1 cellular context compared by ENCODE assay signal in the genomic region with DNA sequence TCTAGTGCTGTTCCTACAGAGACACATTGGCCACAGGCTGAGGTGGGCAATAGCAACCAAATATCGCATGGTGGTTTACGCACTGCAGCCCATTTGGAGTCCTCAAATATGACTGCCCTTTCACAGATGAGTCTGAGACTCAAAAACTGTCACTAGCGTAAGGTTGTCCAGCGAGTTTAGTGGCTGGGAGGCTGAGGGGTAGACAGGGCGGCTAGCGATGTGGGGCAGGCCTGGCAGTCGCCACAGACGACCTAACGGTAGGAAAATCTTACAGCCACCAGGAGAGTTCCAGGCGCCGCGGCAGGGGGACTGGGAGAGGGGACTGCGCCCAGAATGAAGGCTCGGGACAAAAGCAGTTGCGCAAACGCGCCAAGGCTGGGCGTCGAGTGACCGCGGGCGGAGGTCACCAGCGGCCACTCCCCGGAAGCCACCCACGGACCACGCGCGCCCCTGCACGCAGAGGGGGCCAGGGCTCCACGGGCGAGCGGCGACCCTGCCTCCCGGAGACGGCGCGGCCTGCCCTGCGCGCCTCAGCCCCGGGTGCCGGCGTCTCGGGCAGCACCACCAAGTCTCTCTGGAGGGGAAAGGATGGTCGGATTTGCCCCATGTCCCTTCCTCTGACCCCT.
TF ChIP-seq lines count a peak whose summit lies in the region.

No MANE protein-coding gene starts in this region.

TF ChIP-seq in HepG2, 621 proteins besides CTCF, POLR2A, EP300 and RAD21 (continues in another document):
- TF ChIP-seq CREB1 (IDR thresholded peaks at IDR 0.05) (no peak), CREB1 (CRISPR knock-in tag; IDR thresholded peaks at IDR 0.05) (no peak), ZNF296 (CRISPR knock-in tag; conservative IDR thresholded peaks at IDR 0.05) (0 out of 2 replicates have a peak, but pooled peaks have one; percentile 40), KMT2B (CRISPR knock-in tag; IDR thresholded peaks at IDR 0.05) (peak; percentile 41; the same call in 1 of the 2 replicates), ZNF816 (CRISPR knock-in tag; IDR thresholded peaks at IDR 0.05; ENCODE audit: borderline replicate concordance) (peak; percentile 91), ZC3H4 (CRISPR knock-in tag; IDR thresholded peaks at IDR 0.05; ENCODE audit: borderline replicate concordance) (peak; percentile 72; the same call in 1 of the 2 replicates), HNRNPLL (IDR thresholded peaks at IDR 0.05; ENCODE audit: low read depth, low read length, poor library complexity, severe bottlenecking) (peak; percentile 89), CEBPG (CRISPR knock-in tag; IDR thresholded peaks at IDR 0.05) (peak; percentile 92), ZNF883 (CRISPR knock-in tag; IDR thresholded peaks at IDR 0.05; ENCODE audit: not compliant biosample characterization) (no peak), ZNF709 (CRISPR knock-in tag; IDR thresholded peaks at IDR 0.05) (no peak), ZBTB7B (CRISPR knock-in tag; IDR thresholded peaks at IDR 0.05) (peak; percentile 80), EEA1 (CRISPR knock-in tag; IDR thresholded peaks at IDR 0.05; ENCODE audit: borderline replicate concordance) (peak; percentile 16; the same call in 1 of the 2 replicates), NFKBIZ (CRISPR knock-in tag; IDR thresholded peaks at IDR 0.05) (no peak), KDM5B (CRISPR knock-in tag; IDR thresholded peaks at IDR 0.05; ENCODE audit: borderline replicate concordance) (peak; percentile 97; the same call in 1 of the 2 replicates), ZNF232 (CRISPR knock-in tag; IDR thresholded peaks at IDR 0.05; ENCODE audit: borderline replicate concordance) (peak; percentile 25; the same call in 1 of the 2 replicates), SRSF4 (IDR thresholded peaks at IDR 0.05; ENCODE audit: low read depth, low read length, poor library complexity, severe bottlenecking) (no peak), ZNF782 (CRISPR knock-in tag; IDR thresholded peaks at IDR 0.05; ENCODE audit: borderline replicate concordance) (peak; percentile 25), SP5 (CRISPR knock-in tag; IDR thresholded peaks at IDR 0.05; ENCODE audit: borderline replicate concordance, low read depth) (no peak), ZSCAN9 (CRISPR knock-in tag; IDR thresholded peaks at IDR 0.05; ENCODE audit: borderline replicate concordance) (peak; percentile 75), RBM39 (IDR thresholded peaks at IDR 0.05; ENCODE audit: low read depth, low read length, poor library complexity, severe bottlenecking) (peak; percentile 22), ZNF343 (CRISPR knock-in tag; IDR thresholded peaks at IDR 0.05) (peak; percentile 21; the same call in 1 of the 2 replicates), MEF2D (CRISPR knock-in tag; IDR thresholded peaks at IDR 0.05) (no peak), AHR (CRISPR knock-in tag; IDR thresholded peaks at IDR 0.05) (peak; percentile 15; the same call in 1 of the 2 replicates), ZNF543 (CRISPR knock-in tag; IDR thresholded peaks at IDR 0.05) (peak; percentile 41; the same call in 1 of the 2 replicates), ZNF781 (CRISPR knock-in tag; IDR thresholded peaks at IDR 0.05; ENCODE audit: borderline replicate concordance, not compliant biosample characterization) (peak; percentile 10), ZNF225 (CRISPR knock-in tag; IDR thresholded peaks at IDR 0.05) (no peak; the same call in 1 of the 2 replicates), ZNF746 (CRISPR knock-in tag; IDR thresholded peaks at IDR 0.05) (0 out of 2 replicates have a peak, but pooled peaks have one; percentile 18), HHEX (CRISPR knock-in tag; IDR thresholded peaks at IDR 0.05) (no peak), ZBTB21 (CRISPR knock-in tag; IDR thresholded peaks at IDR 0.05) (0 out of 2 replicates have a peak, but pooled peaks have one; percentile 5), ZFAT (CRISPR knock-in tag; conservative IDR thresholded peaks at IDR 0.05) (no peak), HES4 (CRISPR knock-in tag; IDR thresholded peaks at IDR 0.05; ENCODE audit: borderline replicate concordance) (peak; percentile 22; the same call in 1 of the 2 replicates), TBX2 (CRISPR knock-in tag; IDR thresholded peaks at IDR 0.05; ENCODE audit: borderline replicate concordance) (no peak)
- TF ChIP-seq, protein P1, sequence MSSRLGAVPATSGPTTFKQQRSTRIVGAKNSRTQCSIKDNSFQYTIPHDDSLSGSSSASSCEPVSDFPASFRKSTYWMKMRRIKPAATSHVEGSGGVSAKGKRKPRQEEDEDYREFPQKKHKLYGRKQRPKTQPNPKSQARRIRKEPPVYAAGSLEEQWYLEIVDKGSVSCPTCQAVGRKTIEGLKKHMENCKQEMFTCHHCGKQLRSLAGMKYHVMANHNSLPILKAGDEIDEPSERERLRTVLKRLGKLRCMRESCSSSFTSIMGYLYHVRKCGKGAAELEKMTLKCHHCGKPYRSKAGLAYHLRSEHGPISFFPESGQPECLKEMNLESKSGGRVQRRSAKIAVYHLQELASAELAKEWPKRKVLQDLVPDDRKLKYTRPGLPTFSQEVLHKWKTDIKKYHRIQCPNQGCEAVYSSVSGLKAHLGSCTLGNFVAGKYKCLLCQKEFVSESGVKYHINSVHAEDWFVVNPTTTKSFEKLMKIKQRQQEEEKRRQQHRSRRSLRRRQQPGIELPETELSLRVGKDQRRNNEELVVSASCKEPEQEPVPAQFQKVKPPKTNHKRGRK (CRISPR knock-in tag; IDR thresholded peaks at IDR 0.05), result 0 out of 2 replicates have a peak, but pooled peaks have one; percentile 16
- TF ChIP-seq, protein P2, sequence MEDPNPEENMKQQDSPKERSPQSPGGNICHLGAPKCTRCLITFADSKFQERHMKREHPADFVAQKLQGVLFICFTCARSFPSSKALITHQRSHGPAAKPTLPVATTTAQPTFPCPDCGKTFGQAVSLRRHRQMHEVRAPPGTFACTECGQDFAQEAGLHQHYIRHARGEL (CRISPR knock-in tag; IDR thresholded peaks at IDR 0.05), result no peak
- TF ChIP-seq, protein P3, sequence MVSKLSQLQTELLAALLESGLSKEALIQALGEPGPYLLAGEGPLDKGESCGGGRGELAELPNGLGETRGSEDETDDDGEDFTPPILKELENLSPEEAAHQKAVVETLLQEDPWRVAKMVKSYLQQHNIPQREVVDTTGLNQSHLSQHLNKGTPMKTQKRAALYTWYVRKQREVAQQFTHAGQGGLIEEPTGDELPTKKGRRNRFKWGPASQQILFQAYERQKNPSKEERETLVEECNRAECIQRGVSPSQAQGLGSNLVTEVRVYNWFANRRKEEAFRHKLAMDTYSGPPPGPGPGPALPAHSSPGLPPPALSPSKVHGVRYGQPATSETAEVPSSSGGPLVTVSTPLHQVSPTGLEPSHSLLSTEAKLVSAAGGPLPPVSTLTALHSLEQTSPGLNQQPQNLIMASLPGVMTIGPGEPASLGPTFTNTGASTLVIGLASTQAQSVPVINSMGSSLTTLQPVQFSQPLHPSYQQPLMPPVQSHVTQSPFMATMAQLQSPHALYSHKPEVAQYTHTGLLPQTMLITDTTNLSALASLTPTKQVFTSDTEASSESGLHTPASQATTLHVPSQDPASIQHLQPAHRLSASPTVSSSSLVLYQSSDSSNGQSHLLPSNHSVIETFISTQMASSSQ (IDR thresholded peaks at IDR 0.05; ENCODE audit: low read depth), result no peak
- TF ChIP-seq, protein P3 (CRISPR knock-in tag; IDR thresholded peaks at IDR 0.05; ENCODE audit: borderline replicate concordance), result no peak
- TF ChIP-seq, protein P4, sequence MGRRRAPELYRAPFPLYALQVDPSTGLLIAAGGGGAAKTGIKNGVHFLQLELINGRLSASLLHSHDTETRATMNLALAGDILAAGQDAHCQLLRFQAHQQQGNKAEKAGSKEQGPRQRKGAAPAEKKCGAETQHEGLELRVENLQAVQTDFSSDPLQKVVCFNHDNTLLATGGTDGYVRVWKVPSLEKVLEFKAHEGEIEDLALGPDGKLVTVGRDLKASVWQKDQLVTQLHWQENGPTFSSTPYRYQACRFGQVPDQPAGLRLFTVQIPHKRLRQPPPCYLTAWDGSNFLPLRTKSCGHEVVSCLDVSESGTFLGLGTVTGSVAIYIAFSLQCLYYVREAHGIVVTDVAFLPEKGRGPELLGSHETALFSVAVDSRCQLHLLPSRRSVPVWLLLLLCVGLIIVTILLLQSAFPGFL (CRISPR knock-in tag; IDR thresholded peaks at IDR 0.05), result no peak
- TF ChIP-seq, protein P5, sequence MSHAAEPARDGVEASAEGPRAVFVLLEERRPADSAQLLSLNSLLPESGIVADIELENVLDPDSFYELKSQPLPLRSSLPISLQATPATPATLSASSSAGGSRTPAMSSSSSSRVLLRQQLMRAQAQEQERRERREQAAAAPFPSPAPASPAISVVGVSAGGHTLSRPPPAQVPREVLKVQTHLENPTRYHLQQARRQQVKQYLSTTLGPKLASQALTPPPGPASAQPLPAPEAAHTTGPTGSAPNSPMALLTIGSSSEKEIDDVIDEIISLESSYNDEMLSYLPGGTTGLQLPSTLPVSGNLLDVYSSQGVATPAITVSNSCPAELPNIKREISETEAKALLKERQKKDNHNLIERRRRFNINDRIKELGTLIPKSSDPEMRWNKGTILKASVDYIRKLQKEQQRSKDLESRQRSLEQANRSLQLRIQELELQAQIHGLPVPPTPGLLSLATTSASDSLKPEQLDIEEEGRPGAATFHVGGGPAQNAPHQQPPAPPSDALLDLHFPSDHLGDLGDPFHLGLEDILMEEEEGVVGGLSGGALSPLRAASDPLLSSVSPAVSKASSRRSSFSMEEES (CRISPR knock-in tag; IDR thresholded peaks at IDR 0.05), result no peak
- TF ChIP-seq, protein P6, sequence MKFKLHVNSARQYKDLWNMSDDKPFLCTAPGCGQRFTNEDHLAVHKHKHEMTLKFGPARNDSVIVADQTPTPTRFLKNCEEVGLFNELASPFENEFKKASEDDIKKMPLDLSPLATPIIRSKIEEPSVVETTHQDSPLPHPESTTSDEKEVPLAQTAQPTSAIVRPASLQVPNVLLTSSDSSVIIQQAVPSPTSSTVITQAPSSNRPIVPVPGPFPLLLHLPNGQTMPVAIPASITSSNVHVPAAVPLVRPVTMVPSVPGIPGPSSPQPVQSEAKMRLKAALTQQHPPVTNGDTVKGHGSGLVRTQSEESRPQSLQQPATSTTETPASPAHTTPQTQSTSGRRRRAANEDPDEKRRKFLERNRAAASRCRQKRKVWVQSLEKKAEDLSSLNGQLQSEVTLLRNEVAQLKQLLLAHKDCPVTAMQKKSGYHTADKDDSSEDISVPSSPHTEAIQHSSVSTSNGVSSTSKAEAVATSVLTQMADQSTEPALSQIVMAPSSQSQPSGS (CRISPR knock-in tag; IDR thresholded peaks at IDR 0.05), result no peak
- TF ChIP-seq, protein P7, sequence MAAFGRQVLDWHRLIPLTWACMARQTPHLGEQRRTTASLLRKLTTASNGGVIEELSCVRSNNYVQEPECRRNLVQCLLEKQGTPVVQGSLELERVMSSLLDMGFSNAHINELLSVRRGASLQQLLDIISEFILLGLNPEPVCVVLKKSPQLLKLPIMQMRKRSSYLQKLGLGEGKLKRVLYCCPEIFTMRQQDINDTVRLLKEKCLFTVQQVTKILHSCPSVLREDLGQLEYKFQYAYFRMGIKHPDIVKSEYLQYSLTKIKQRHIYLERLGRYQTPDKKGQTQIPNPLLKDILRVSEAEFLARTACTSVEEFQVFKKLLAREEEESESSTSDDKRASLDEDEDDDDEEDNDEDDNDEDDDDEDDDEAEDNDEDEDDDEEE (CRISPR knock-in tag; IDR thresholded peaks at IDR 0.05), result peak; percentile 73; the same call in 1 of the 2 replicates
- TF ChIP-seq, protein P8, sequence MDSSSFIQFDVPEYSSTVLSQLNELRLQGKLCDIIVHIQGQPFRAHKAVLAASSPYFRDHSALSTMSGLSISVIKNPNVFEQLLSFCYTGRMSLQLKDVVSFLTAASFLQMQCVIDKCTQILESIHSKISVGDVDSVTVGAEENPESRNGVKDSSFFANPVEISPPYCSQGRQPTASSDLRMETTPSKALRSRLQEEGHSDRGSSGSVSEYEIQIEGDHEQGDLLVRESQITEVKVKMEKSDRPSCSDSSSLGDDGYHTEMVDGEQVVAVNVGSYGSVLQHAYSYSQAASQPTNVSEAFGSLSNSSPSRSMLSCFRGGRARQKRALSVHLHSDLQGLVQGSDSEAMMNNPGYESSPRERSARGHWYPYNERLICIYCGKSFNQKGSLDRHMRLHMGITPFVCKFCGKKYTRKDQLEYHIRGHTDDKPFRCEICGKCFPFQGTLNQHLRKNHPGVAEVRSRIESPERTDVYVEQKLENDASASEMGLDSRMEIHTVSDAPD (CRISPR knock-in tag; IDR thresholded peaks at IDR 0.05), result no peak
- TF ChIP-seq, protein P9, sequence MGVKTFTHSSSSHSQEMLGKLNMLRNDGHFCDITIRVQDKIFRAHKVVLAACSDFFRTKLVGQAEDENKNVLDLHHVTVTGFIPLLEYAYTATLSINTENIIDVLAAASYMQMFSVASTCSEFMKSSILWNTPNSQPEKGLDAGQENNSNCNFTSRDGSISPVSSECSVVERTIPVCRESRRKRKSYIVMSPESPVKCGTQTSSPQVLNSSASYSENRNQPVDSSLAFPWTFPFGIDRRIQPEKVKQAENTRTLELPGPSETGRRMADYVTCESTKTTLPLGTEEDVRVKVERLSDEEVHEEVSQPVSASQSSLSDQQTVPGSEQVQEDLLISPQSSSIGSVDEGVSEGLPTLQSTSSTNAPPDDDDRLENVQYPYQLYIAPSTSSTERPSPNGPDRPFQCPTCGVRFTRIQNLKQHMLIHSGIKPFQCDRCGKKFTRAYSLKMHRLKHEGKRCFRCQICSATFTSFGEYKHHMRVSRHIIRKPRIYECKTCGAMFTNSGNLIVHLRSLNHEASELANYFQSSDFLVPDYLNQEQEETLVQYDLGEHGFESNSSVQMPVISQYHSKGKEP (CRISPR knock-in tag; IDR thresholded peaks at IDR 0.05), result no peak; the same call in 1 of the 2 replicates
- TF ChIP-seq, protein P10, sequence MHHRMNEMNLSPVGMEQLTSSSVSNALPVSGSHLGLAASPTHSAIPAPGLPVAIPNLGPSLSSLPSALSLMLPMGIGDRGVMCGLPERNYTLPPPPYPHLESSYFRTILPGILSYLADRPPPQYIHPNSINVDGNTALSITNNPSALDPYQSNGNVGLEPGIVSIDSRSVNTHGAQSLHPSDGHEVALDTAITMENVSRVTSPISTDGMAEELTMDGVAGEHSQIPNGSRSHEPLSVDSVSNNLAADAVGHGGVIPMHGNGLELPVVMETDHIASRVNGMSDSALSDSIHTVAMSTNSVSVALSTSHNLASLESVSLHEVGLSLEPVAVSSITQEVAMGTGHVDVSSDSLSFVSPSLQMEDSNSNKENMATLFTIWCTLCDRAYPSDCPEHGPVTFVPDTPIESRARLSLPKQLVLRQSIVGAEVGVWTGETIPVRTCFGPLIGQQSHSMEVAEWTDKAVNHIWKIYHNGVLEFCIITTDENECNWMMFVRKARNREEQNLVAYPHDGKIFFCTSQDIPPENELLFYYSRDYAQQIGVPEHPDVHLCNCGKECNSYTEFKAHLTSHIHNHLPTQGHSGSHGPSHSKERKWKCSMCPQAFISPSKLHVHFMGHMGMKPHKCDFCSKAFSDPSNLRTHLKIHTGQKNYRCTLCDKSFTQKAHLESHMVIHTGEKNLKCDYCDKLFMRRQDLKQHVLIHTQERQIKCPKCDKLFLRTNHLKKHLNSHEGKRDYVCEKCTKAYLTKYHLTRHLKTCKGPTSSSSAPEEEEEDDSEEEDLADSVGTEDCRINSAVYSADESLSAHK (CRISPR knock-in tag; IDR thresholded peaks at IDR 0.05; ENCODE audit: borderline replicate concordance), result 0 out of 2 replicates have a peak, but pooled peaks have one; percentile 2
